ENCODE assay signal across 13 cellular contexts in genomic region chr9:89434636-89435314, GRCh38.
A peak's percentile ranks its signal among the peaks of the same experiment; 100 is the strongest.
DNase-seq lines count a peak whose midpoint lies in the region; ATAC-seq and TF ChIP-seq lines count a peak whose summit lies in the region.
"Had no signal": no experiment of that assay in that cellular context is flagged by ENCODE, and none has a peak within 500 bp of the region (broad histone marks: within the 10 kb centered on the region; RNA-seq: fewer than 3 reads in every experiment).

No MANE protein-coding gene starts in this region.

- peak overlapping the region; percentile 43 for H3K9ac ChIP-seq in HUES64 (ENCODE audit: low read depth, low read length)

- H3K4me1 Mint-ChIP-seq in naive thymus-derived CD4-positive, alpha-beta T cell = peaks cover 68 to 98% (median 92%) of the 10 kb centered on the region in 7 donors

- peak overlapping the region; percentile 31 to 92 (median 89) for H3K27ac Mint-ChIP-seq in naive thymus-derived CD4-positive, alpha-beta T cell

- CTCF ChIA-PET in naive thymus-derived CD4-positive, alpha-beta T cell (lab: Charles Lee) = no interaction called here

- in situ Hi-C loops in gastrocnemius medialis (cut with MboI; ENCODE audit: low sequenced_read_pairs in 4 of 4) = no loop called here

- H3K36me3 Mint-ChIP-seq in naive thymus-derived CD4-positive, alpha-beta T cell = peaks cover 0 to 8% (median 5%) of the 10 kb centered on the region in 5 donors

- intact Hi-C loops in body of pancreas (cut with DNase I) (no loop called here), gastrocnemius medialis (cut with DNase I; ENCODE audit: low total_unique reads) (loop anchor here (5.0 kb wide), 1 partner anchor 113 kb away; no protein-coding TSS in a partner anchor)
- intact Hi-C loops in naive thymus-derived CD4-positive, alpha-beta T cell (cut with micrococcal nuclease) = no loop called here

- H3K4me3 ChIP-seq in HUES64 (ENCODE audit: low read length) (peak overlapping the region; percentile 14; the same call in 1 of the 2 replicates), body of pancreas (no peak overlapping the region), gastrocnemius medialis (no peak overlapping the region)
- H3K4me3 ChIP-seq in naive thymus-derived CD4-positive, alpha-beta T cell (ENCODE audit: low read length) = no peak overlapping the region
- H3K4me3 ChIP-seq: cardiac muscle cell, esophagus muscularis mucosa had no signal

- H3K9me3 ChIP-seq in HUES64 (ENCODE audit: insufficient read depth, low read depth, low read length) (no peaks in the 10 kb centered on the region), body of pancreas (no peaks in the 10 kb centered on the region), gastrocnemius medialis (no peaks in the 10 kb centered on the region)
- no peaks in the 10 kb centered on the region for H3K9me3 ChIP-seq in naive thymus-derived CD4-positive, alpha-beta T cell (ENCODE audit: control insufficient read depth in 2 of 3, low read length in 3 of 3)
- H3K9me3 ChIP-seq: esophagus muscularis mucosa had no signal

- TF ChIP-seq CTCF in C4-2B (conservative IDR thresholded peaks at IDR 0.05) = no peak
- no peak for TF ChIP-seq CTCF in body of pancreas (IDR thresholded peaks at IDR 0.05)
- no peak for TF ChIP-seq CTCF in gastrocnemius medialis (IDR thresholded peaks at IDR 0.05 in 4 of 5, conservative IDR thresholded peaks at IDR 0.05 in 1 of 5)

- no peaks in the 10 kb centered on the region for H3K36me3 ChIP-seq in HUES64 (ENCODE audit: insufficient read depth, low read length)
- no peaks in the 10 kb centered on the region for H3K36me3 ChIP-seq in body of pancreas (replicated peaks in 1 of 2; ENCODE audit: insufficient read depth in 1 of 2, low read depth in 2 of 2)
- peaks cover 0 to 34% (median 3%) of the 10 kb centered on the region in 3 experiments for H3K36me3 ChIP-seq in naive thymus-derived CD4-positive, alpha-beta T cell (ENCODE audit: control insufficient read depth in 2 of 3, insufficient read depth in 3 of 3, low read length in 3 of 3)
- no peaks in the 10 kb centered on the region for H3K36me3 ChIP-seq in gastrocnemius medialis
- H3K36me3 ChIP-seq: cardiac muscle cell, esophagus muscularis mucosa had no signal

- no peak for TF ChIP-seq POLR2A in body of pancreas (IDR thresholded peaks at IDR 0.05)
- no peak for TF ChIP-seq POLR2A in gastrocnemius medialis (IDR thresholded peaks at IDR 0.05)

- ATAC-seq in body of pancreas = peak; percentile 37
- ATAC-seq in naive thymus-derived CD4-positive, alpha-beta T cell = no peak
- no peak for ATAC-seq in HG02852 (IDR thresholded peaks at IDR 0.05; ENCODE audit: unreplicated experiment)
- ATAC-seq in gastrocnemius medialis = no peak
- ATAC-seq in HG03280 (IDR thresholded peaks at IDR 0.05; ENCODE audit: unreplicated experiment) = no peak

- DNase-seq in body of pancreas = no peak
- no peak for DNase-seq in naive thymus-derived CD4-positive, alpha-beta T cell
- no peak for DNase-seq in NCI-H2227 treated with DMSO at 0.1 percent for 48 hours (lab: John Stamatoyannopoulos, UW)
- no peak for DNase-seq in gastrocnemius medialis
- DNase-seq: activated T-cell treated with anti-CD3 and anti-CD28 coated beads, Interleukin-2, amount 50 U/mL, for 4 hours; HCEC 1CT; SHP77 treated with DMSO at 0.1 percent for 48 hours had no signal

- POLR2A ChIA-PET in naive thymus-derived CD4-positive, alpha-beta T cell (lab: Charles Lee) = no interaction called here

- peaks cover 39% of the 10 kb centered on the region for H3K4me1 ChIP-seq in HUES64 (ENCODE audit: insufficient read depth, low read length)
- peaks cover 16% of the 10 kb centered on the region for H3K4me1 ChIP-seq in body of pancreas
- peaks cover 65 to 71% of the 10 kb centered on the region in 2 donors for H3K4me1 ChIP-seq in naive thymus-derived CD4-positive, alpha-beta T cell (ENCODE audit: control insufficient read depth in 2 of 2, insufficient read depth in 2 of 2, low read length in 2 of 2)
- H3K4me1 ChIP-seq in gastrocnemius medialis = peaks cover 16 to 29% of the 10 kb centered on the region in 2 donors

- no peaks in the 10 kb centered on the region for H3K27me3 Mint-ChIP-seq in naive thymus-derived CD4-positive, alpha-beta T cell

- H3K27me3 ChIP-seq in HUES64 (ENCODE audit: insufficient read depth, low read length) (no peaks in the 10 kb centered on the region), body of pancreas (no peaks in the 10 kb centered on the region), gastrocnemius medialis (no peaks in the 10 kb centered on the region)
- no peaks in the 10 kb centered on the region for H3K27me3 ChIP-seq in naive thymus-derived CD4-positive, alpha-beta T cell (ENCODE audit: control insufficient read depth in 2 of 2, insufficient read depth in 2 of 2, low read length in 2 of 2)
- H3K27me3 ChIP-seq: cardiac muscle cell, esophagus muscularis mucosa had no signal

- H3K27ac ChIP-seq in C4-2B = peak overlapping the region; percentile 42
- peak overlapping the region; percentile 95 for H3K27ac ChIP-seq in HUES64 (ENCODE audit: low read depth, low read length)
- peak overlapping the region in 3 of 4 donors; percentile 37 to 72 (median 53) for H3K27ac ChIP-seq in body of pancreas
- H3K27ac ChIP-seq in naive thymus-derived CD4-positive, alpha-beta T cell (ENCODE audit: low read depth, low read length) = peak overlapping the region; percentile 57
- H3K27ac ChIP-seq in gastrocnemius medialis = no peak overlapping the region
- H3K27ac ChIP-seq: cardiac muscle cell, esophagus muscularis mucosa had no signal

- H3K4me3 Mint-ChIP-seq in naive thymus-derived CD4-positive, alpha-beta T cell = peak overlapping the region in 3 of 10 donors; percentile 35 to 70 (median 67)
- H3K4me3 Mint-ChIP-seq: activated T-cell treated with anti-CD3 and anti-CD28 coated beads, Interleukin-2, amount 50 U/mL, for 4 hours had no signal

- WGBS in HUES64 = 10% methylated on average over 3 of the region's 3 CpGs
- WGBS in body of pancreas, 2 donors = 69 to 79% methylated on average over 3 of the region's 3 CpGs

- H3K9me3 Mint-ChIP-seq in naive thymus-derived CD4-positive, alpha-beta T cell = no peaks in the 10 kb centered on the region
- H3K9me3 Mint-ChIP-seq: activated T-cell treated with anti-CD3 and anti-CD28 coated beads, Interleukin-2, amount 50 U/mL, for 4 hours had no signal

Comparison
In these comparisons a context has a peak if more than half of its experiments do, and no peak if none do; other contexts are left out.
1. H3K27ac ChIP-seq: peak in C4-2B (single experiment), HUES64 (single experiment), body of pancreas (3 of 4) and naive thymus-derived CD4-positive, alpha-beta T cell (single experiment); none in gastrocnemius medialis (0 of 4).